8 cellular contexts compared by ENCODE assay signal in the genomic region with DNA sequence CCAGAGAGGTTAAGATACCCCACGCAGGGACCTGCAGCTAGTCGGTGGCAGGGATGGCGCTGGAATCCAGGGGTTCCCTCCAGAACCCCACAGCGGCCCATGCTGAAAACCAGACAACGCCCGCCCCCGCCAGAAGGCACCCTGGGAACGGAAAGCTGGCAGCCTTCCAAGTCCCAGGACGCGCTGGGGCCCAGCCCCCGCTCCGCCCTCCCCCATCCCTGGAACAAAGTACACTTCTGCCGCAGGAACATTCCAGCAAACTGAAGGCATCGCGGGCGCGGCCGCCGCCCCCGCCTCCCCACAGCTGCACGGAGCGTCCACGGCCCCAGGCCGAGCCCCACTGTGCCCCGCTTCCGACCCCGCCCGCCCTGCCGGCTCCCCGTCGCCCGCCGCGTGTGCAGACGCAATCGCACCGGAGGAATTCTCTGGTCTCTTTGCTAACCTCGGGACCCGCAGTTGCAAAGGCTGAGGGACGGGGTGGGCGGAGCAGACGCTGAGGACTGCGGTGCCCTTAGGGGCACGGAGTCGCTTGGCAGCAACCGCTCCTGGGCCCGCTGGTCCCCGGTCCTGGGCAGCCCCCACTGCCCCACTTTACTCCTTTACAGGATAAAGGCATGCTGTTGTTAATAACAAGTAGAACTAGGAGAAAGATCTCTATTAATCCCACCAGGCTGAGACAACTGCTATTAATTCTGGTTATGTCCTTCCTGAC. TPM values are rescaled to one million over a fixed set of nuclear protein-coding genes. Genes with fewer than 3 reads are reported as not detected.
DNase-seq lines count a peak whose midpoint lies in the region; ATAC-seq, FAIRE-seq and TF ChIP-seq lines count a peak whose summit lies in the region.
"Had no signal": no experiment of that assay in that cellular context is flagged by ENCODE, and none has a peak within 500 bp of the region (broad histone marks: within the 10 kb centered on the region; RNA-seq: fewer than 3 reads in every experiment).

No MANE protein-coding gene starts in this region.

- H3K4me1 ChIP-seq in endothelial cell of umbilical vein (ENCODE audit: control insufficient read depth, extremely low read depth, insufficient read depth, low read length): peaks cover 2% of the 10 kb centered on the region

- H3K27ac ChIP-seq in endothelial cell of umbilical vein (ENCODE audit: insufficient read depth, low read depth, low read length): no peak overlapping the region

- intact Hi-C loops in endothelial cell of umbilical vein (cut with micrococcal nuclease): no loop called here

- DNase-seq in NCI-H69 (lab: John Stamatoyannopoulos, UW) (peak; percentile 66), endothelial cell of umbilical vein (ENCODE audit: low read depth, low spot score) (peak; percentile 43), mesenteric fat pad (ENCODE audit: low spot score) (peak; percentile 97), RCC 7860 (ENCODE audit: low spot score) (no peak)
- DNase-seq in activated CD8-positive, alpha-beta memory T cell treated with anti-CD3 and anti-CD28 coated beads, Interleukin-2, amount 10 ng/mL, durations not matched to agents 7 days and 5 days: peak; percentile 46
- DNase-seq in stimulated activated CD8-positive, alpha-beta memory T cell treated with anti-CD3 and anti-CD28 coated beads, Interleukin-12 subunit alpha, Interleukin-12 subunit beta, amount 100 ng/mL, for 24 hours (ENCODE audit: extremely low read depth): peak; percentile 21

- no peak overlapping the region for H3K27ac Mint-ChIP-seq in activated CD8-positive, alpha-beta memory T cell treated with anti-CD3 and anti-CD28 coated beads, Interleukin-2, amount 10 ng/mL, durations not matched to agents 7 days and 5 days

- H3K4me2 ChIP-seq in endothelial cell of umbilical vein (ENCODE audit: insufficient read depth, low read length): peak overlapping the region; percentile 90

- no peaks in the 10 kb centered on the region for H3K9me3 ChIP-seq in endothelial cell of umbilical vein (replicated peaks; ENCODE audit: control insufficient read depth, insufficient read depth, low read length)

- no peaks in the 10 kb centered on the region for H3K9me1 ChIP-seq in endothelial cell of umbilical vein (replicated peaks; ENCODE audit: control insufficient read depth, extremely low read depth, insufficient read depth, low read length)

- H3K9ac ChIP-seq in endothelial cell of umbilical vein (replicated peaks; ENCODE audit: extremely low read depth, insufficient read depth, low read length): peak overlapping the region; percentile 30

- ATAC-seq in GM18867 (IDR thresholded peaks at IDR 0.05; ENCODE audit: unreplicated experiment): peak; percentile 39
- peak; percentile 85 for ATAC-seq in activated CD8-positive, alpha-beta memory T cell treated with anti-CD3 and anti-CD28 coated beads, Interleukin-2, amount 10 ng/mL, durations not matched to agents 7 days and 5 days

- dilution Hi-C loops in endothelial cell of umbilical vein (cut with MboI; ENCODE audit: extremely low pct_ligation_motif_present, low sequenced_read_pairs): no loop called here

- TF ChIP-seq CTCF in endothelial cell of umbilical vein (IDR thresholded peaks at IDR 0.05; ENCODE audit: extremely low read depth in 1 of 2, insufficient read depth in 1 of 2, low read depth in 1 of 2, low read length in 2 of 2): no peak

- H3K4me3 ChIP-seq in endothelial cell of umbilical vein (replicated peaks in 1 of 3; ENCODE audit: insufficient read depth in 1 of 3, low read depth in 1 of 3, low read length in 3 of 3): peak overlapping the region; percentile 44 to 68 (median 48)

- H3K4me1 Mint-ChIP-seq in activated CD8-positive, alpha-beta memory T cell treated with anti-CD3 and anti-CD28 coated beads, Interleukin-2, amount 10 ng/mL, durations not matched to agents 7 days and 5 days: peaks cover 17% of the 10 kb centered on the region

- no peaks in the 10 kb centered on the region for H4K20me1 ChIP-seq in endothelial cell of umbilical vein (replicated peaks; ENCODE audit: control insufficient read depth, extremely low read depth, insufficient read depth, low read length)

- FAIRE-seq in endothelial cell of umbilical vein (lab: Jason Lieb, UNC): peak; percentile 62
- FAIRE-seq in RCC 7860 (lab: Jason Lieb, UNC): no peak

- H3K79me2 ChIP-seq in endothelial cell of umbilical vein (ENCODE audit: control insufficient read depth, insufficient read depth, low read length): no peaks in the 10 kb centered on the region

- peaks cover 33% of the 10 kb centered on the region for H3K27me3 Mint-ChIP-seq in activated CD8-positive, alpha-beta memory T cell treated with anti-CD3 and anti-CD28 coated beads, Interleukin-2, amount 10 ng/mL, durations not matched to agents 7 days and 5 days

- H3K27me3 ChIP-seq in endothelial cell of umbilical vein (ENCODE audit: control insufficient read depth in 2 of 2, insufficient read depth in 2 of 2, low read length in 2 of 2): peaks cover 8 to 10% of the 10 kb centered on the region in 2 experiments

- H3K36me3 ChIP-seq in endothelial cell of umbilical vein (ENCODE audit: control insufficient read depth in 2 of 2, extremely low read depth in 1 of 2, insufficient read depth in 2 of 2, low read length in 2 of 2): no peaks in the 10 kb centered on the region

- POLR2A ChIA-PET in endothelial cell of umbilical vein (lab: Charles Lee): no interaction called here

- BruUV-seq in endothelial cell of umbilical vein (replicated peaks; lab: Mats Ljungman, UMichigan): no TSS peak

- peaks cover under 1% of the 10 kb centered on the region for H3K36me3 Mint-ChIP-seq in activated CD8-positive, alpha-beta memory T cell treated with anti-CD3 and anti-CD28 coated beads, Interleukin-2, amount 10 ng/mL, durations not matched to agents 7 days and 5 days

- CTCF ChIA-PET in activated CD8-positive, alpha-beta memory T cell treated with anti-CD3 and anti-CD28 coated beads, Interleukin-2, amount 10 ng/mL, durations not matched to agents 7 days and 5 days (lab: Charles Lee): no interaction called here
- CTCF ChIA-PET in endothelial cell of umbilical vein (lab: Charles Lee): interaction anchor here (0.7 to 2.1 kb wide), 3 partner anchors 10 to 270 kb away, joined by 3 to 9 read pairs (median 5); no protein-coding TSS in a partner anchor

- peak overlapping the region; percentile 60 for H3K4me3 Mint-ChIP-seq in activated CD8-positive, alpha-beta memory T cell treated with anti-CD3 and anti-CD28 coated beads, Interleukin-2, amount 10 ng/mL, durations not matched to agents 7 days and 5 days

- peak overlapping the region; percentile 94 for H2AFZ ChIP-seq in endothelial cell of umbilical vein (ENCODE audit: low read depth, low read length)

- no peak for TF ChIP-seq POLR2A in endothelial cell of umbilical vein (IDR thresholded peaks at IDR 0.05; ENCODE audit: low read depth, low read length)

- no peaks in the 10 kb centered on the region for H3K9me3 Mint-ChIP-seq in activated CD8-positive, alpha-beta memory T cell treated with anti-CD3 and anti-CD28 coated beads, Interleukin-2, amount 10 ng/mL, durations not matched to agents 7 days and 5 days (ENCODE audit: low read depth)

TF ChIP-seq in endothelial cell of umbilical vein, 7 proteins besides CTCF, POLR2A, EP300 and RAD21:
- TF ChIP-seq POLR2AphosphoS5 (IDR thresholded peaks at IDR 0.05; ENCODE audit: insufficient read depth, low read depth, low read length): peak; percentile 15
- no peak for TF ChIP-seq EZH2 (IDR thresholded peaks at IDR 0.05; ENCODE audit: borderline replicate concordance, low read depth, low read length, severe bottlenecking)

RNA-seq across cellular contexts. Expression of a gene that starts 44.8 kb away (rescaled TPM):
- total RNA-seq in activated CD8-positive, alpha-beta memory T cell treated with anti-CD3 and anti-CD28 coated beads, Interleukin-2, amount 10 ng/mL, durations not matched to agents 7 days and 5 days: not detected
- total RNA-seq in endothelial cell of umbilical vein (not detected in 2 replicates), mesenteric fat pad (not detected)
- polyA plus RNA-seq in endothelial cell of umbilical vein: not detected in 2 replicates
- polyA plus RNA-seq in endothelial cell of umbilical vein (2011; cell fraction: cytosol; rRNA removed): not detected in 2 replicates
- not detected in 2 replicates for polyA plus RNA-seq in endothelial cell of umbilical vein (2011; cell fraction: nucleus; rRNA removed)
- polyA plus RNA-seq in endothelial cell of umbilical vein (2012): not detected in 2 replicates
- not detected in 2 replicates for polyA minus RNA-seq in endothelial cell of umbilical vein
- 1,914 TPM for polyA minus RNA-seq in endothelial cell of umbilical vein (2011; cell fraction: cytosol; rRNA and poly(A)+ RNA removed)
- not detected in 2 replicates for polyA minus RNA-seq in endothelial cell of umbilical vein (2011; cell fraction: nucleus; rRNA and poly(A)+ RNA removed)
- total RNA-seq: subcutaneous adipose tissue had no signal

RNA-seq across cellular contexts. Expression of a gene that starts 59.4 kb away (rescaled TPM):
- under 1 TPM; 0.19 to 0.23 TPM for total RNA-seq in activated CD8-positive, alpha-beta memory T cell treated with anti-CD3 and anti-CD28 coated beads, Interleukin-2, amount 10 ng/mL, durations not matched to agents 7 days and 5 days
- 0.09 and 0.15 TPM in 2 replicates for total RNA-seq in endothelial cell of umbilical vein
- 0.05 and 0.06 TPM in 2 replicates for polyA plus RNA-seq in endothelial cell of umbilical vein
- polyA plus RNA-seq in endothelial cell of umbilical vein (2011; cell fraction: cytosol; rRNA removed): 0.03 and 0.06 TPM in 2 replicates
- polyA plus RNA-seq in endothelial cell of umbilical vein (2011; cell fraction: nucleus; rRNA removed): 0.17 and 0.25 TPM in 2 replicates
- polyA plus RNA-seq in endothelial cell of umbilical vein (2012): 0.07 TPM in 1 of 2 replicates, not detected in the other
- polyA minus RNA-seq in endothelial cell of umbilical vein: 0.13 and 0.15 TPM in 2 replicates
- polyA minus RNA-seq in endothelial cell of umbilical vein (2011; cell fraction: cytosol; rRNA and poly(A)+ RNA removed): 0.41 TPM
- polyA minus RNA-seq in endothelial cell of umbilical vein (2011; cell fraction: nucleus; rRNA and poly(A)+ RNA removed): 0.19 and 0.58 TPM in 2 replicates
- total RNA-seq in mesenteric fat pad: 0.26 TPM
